ENCODE assay signal across 1 cellular context in genomic region chr20:47660602-47660905, GRCh38.
A peak's percentile ranks its signal among the peaks of the same experiment; 100 is the strongest.
TF ChIP-seq lines count a peak whose summit lies in the region.

No MANE protein-coding gene starts in this region.

TF ChIP-seq in HepG2, 621 proteins besides CTCF, POLR2A, EP300 and RAD21:
- TF ChIP-seq SP5 (CRISPR knock-in tag; IDR thresholded peaks at IDR 0.05; ENCODE audit: borderline replicate concordance, low read depth) (peak; percentile 78), FOXA1 (IDR thresholded peaks at IDR 0.05) (no peak), FOXA1 (CRISPR knock-in tag; IDR thresholded peaks at IDR 0.05) (no peak), ZBTB10 (CRISPR knock-in tag; IDR thresholded peaks at IDR 0.05; ENCODE audit: borderline replicate concordance) (no peak), ZUFSP (CRISPR knock-in tag; IDR thresholded peaks at IDR 0.05; ENCODE audit: borderline replicate concordance) (no peak), SP2 (CRISPR knock-in tag; IDR thresholded peaks at IDR 0.05) (no peak), ZNF549 (CRISPR knock-in tag; IDR thresholded peaks at IDR 0.05) (no peak), ZKSCAN1 (IDR thresholded peaks at IDR 0.05; ENCODE audit: low read length) (no peak), HOXA5 (CRISPR knock-in tag; IDR thresholded peaks at IDR 0.05) (0 out of 2 replicates have a peak, but pooled peaks have one; percentile 17), CBX5 (CRISPR knock-in tag; IDR thresholded peaks at IDR 0.05; ENCODE audit: borderline replicate concordance) (no peak), ZFAT (CRISPR knock-in tag; conservative IDR thresholded peaks at IDR 0.05) (no peak), RFXANK (CRISPR knock-in tag; IDR thresholded peaks at IDR 0.05) (no peak), TEAD3 (CRISPR knock-in tag; optimal IDR thresholded peaks at IDR 0.05; ENCODE audit: borderline replicate concordance) (peak; percentile 30), TARDBP (CRISPR knock-in tag; IDR thresholded peaks at IDR 0.05) (0 out of 2 replicates have a peak, but pooled peaks have one; percentile 13)
